In the genomic region with DNA sequence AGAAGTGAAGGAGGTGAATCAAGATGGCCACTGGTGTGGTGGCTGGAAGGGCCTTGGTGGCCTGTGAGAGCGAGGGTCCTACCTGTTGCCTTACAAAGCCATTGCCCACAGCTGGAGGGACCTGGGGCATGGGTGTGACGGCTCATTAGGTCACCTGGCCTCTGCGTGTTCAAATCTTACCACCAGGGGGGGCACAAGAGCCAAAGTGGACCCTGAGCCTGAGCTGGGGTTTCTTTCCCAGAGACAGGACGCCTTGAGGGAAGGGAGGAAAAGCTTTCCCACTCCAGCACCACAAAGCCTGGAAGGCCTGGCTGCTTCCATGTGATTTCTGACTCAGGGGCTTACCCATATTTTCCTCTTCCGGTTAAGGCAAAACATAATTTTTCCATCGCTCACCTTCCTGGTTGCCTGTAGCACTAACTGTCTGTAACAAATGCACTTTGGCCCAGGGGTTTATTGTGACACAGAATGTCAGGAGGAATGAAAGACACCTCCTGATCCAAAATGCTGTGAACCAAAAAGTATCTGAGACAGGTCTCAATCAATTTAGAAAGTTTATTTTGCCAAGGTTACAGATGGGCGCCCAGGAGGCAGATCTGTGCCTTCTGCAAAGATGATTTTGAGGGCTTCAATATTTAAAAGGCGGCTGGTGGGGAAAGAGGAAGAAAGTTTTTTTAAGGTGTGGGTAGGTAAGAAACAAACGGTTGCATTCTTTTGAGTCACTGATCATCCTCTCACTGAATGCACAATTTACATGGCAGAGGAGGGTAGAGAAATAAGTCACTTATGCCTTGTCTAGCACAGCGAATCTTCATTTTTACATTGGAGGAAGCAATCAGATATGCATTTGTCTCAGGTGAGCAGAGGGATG, we compare ENCODE assay signal across 8 cellular contexts. TPM values are rescaled to one million over a fixed set of nuclear protein-coding genes. Genes with fewer than 3 reads are reported as not detected.
DNase-seq lines count a peak whose midpoint lies in the region; ATAC-seq and TF ChIP-seq lines count a peak whose summit lies in the region.

No MANE protein-coding gene starts in this region.

- peak overlapping the region; percentile 60 to 63 for H3K9ac ChIP-seq in mucosa of rectum (ENCODE audit: low read depth in 1 of 2, low read length in 2 of 2)

- no peaks in the 10 kb centered on the region for H3K36me3 Mint-ChIP-seq in HFFc6 (ENCODE audit: low read depth)
- no peaks in the 10 kb centered on the region for H3K36me3 Mint-ChIP-seq in activated CD8-positive, alpha-beta memory T cell treated with anti-CD3 and anti-CD28 coated beads, Interleukin-2, amount 10 ng/mL, durations not matched to agents 7 days and 5 days

- H3K4me3 Mint-ChIP-seq in HFFc6: no peak overlapping the region
- H3K4me3 Mint-ChIP-seq in activated CD8-positive, alpha-beta memory T cell treated with anti-CD3 and anti-CD28 coated beads, Interleukin-2, amount 10 ng/mL, durations not matched to agents 7 days and 5 days: no peak overlapping the region

- peak overlapping the region; percentile 56 for H3K27ac Mint-ChIP-seq in HFFc6
- H3K27ac Mint-ChIP-seq in activated CD8-positive, alpha-beta memory T cell treated with anti-CD3 and anti-CD28 coated beads, Interleukin-2, amount 10 ng/mL, durations not matched to agents 7 days and 5 days: no peak overlapping the region

- ATAC-seq in activated CD8-positive, alpha-beta memory T cell treated with anti-CD3 and anti-CD28 coated beads, Interleukin-2, amount 10 ng/mL, durations not matched to agents 7 days and 5 days: peak; percentile 79
- ATAC-seq in GM18873 (IDR thresholded peaks at IDR 0.05; ENCODE audit: low FRiP score, unreplicated experiment): no peak

- no peaks in the 10 kb centered on the region for H3K9me3 Mint-ChIP-seq in HFFc6
- no peaks in the 10 kb centered on the region for H3K9me3 Mint-ChIP-seq in activated CD8-positive, alpha-beta memory T cell treated with anti-CD3 and anti-CD28 coated beads, Interleukin-2, amount 10 ng/mL, durations not matched to agents 7 days and 5 days (ENCODE audit: low read depth)

- TF ChIP-seq CTCF in HFFc6 (IDR thresholded peaks at IDR 0.05): peak; percentile 98

- no peaks in the 10 kb centered on the region for H3K36me3 ChIP-seq in mucosa of rectum (ENCODE audit: control insufficient read depth in 2 of 2, insufficient read depth in 2 of 2, low read length in 2 of 2)

- H3K9me3 ChIP-seq in mucosa of rectum (ENCODE audit: control insufficient read depth in 2 of 2, low read length in 2 of 2): no peaks in the 10 kb centered on the region

- peak overlapping the region; percentile 60 to 76 for H3K27ac ChIP-seq in mucosa of rectum (ENCODE audit: low read depth in 2 of 2, low read length in 2 of 2)

- peaks cover 28% of the 10 kb centered on the region for H3K4me1 Mint-ChIP-seq in HFFc6 (ENCODE audit: low read depth)
- H3K4me1 Mint-ChIP-seq in activated CD8-positive, alpha-beta memory T cell treated with anti-CD3 and anti-CD28 coated beads, Interleukin-2, amount 10 ng/mL, durations not matched to agents 7 days and 5 days: peaks cover 13% of the 10 kb centered on the region

- peaks cover 20 to 42% of the 10 kb centered on the region in 2 donors for H3K4me1 ChIP-seq in mucosa of rectum (ENCODE audit: control insufficient read depth in 2 of 2, insufficient read depth in 2 of 2, low read length in 2 of 2)

- CTCF ChIA-PET in activated CD8-positive, alpha-beta memory T cell treated with anti-CD3 and anti-CD28 coated beads, Interleukin-2, amount 10 ng/mL, durations not matched to agents 7 days and 5 days (lab: Charles Lee): interaction anchor here (0.6 to 14.4 kb wide), 22 partner anchors 9 to 142 kb away, joined by 3 to 225 read pairs (median 4); no protein-coding TSS in a partner anchor

- peak; percentile 26 for DNase-seq in COR-L47 (lab: John Stamatoyannopoulos, UW)
- DNase-seq in HFFc6: peak; percentile 85
- DNase-seq in NCI-H748 treated with DMSO at 0.1 percent for 48 hours (lab: John Stamatoyannopoulos, UW): peak; percentile 19
- peak; percentile 81 for DNase-seq in activated CD8-positive, alpha-beta memory T cell treated with anti-CD3 and anti-CD28 coated beads, Interleukin-2, amount 10 ng/mL, durations not matched to agents 7 days and 5 days
- DNase-seq in epidermal melanocyte (ENCODE audit: insufficient read length, low spot score): peak; percentile 100
- peak; percentile 54 to 60 for DNase-seq in stimulated activated CD8-positive, alpha-beta memory T cell treated with anti-CD3 and anti-CD28 coated beads, Interleukin-4, amount 100 ng/mL, for 1 hour (ENCODE audit: low read depth in 2 of 2, low spot score in 1 of 2)

- H3K27me3 Mint-ChIP-seq in HFFc6 (ENCODE audit: insufficient read depth): peaks cover 5% of the 10 kb centered on the region; the same call in 1 of the 2 replicates
- peaks cover 51% of the 10 kb centered on the region for H3K27me3 Mint-ChIP-seq in activated CD8-positive, alpha-beta memory T cell treated with anti-CD3 and anti-CD28 coated beads, Interleukin-2, amount 10 ng/mL, durations not matched to agents 7 days and 5 days

- H3K27me3 ChIP-seq in mucosa of rectum (ENCODE audit: control insufficient read depth in 2 of 2, insufficient read depth in 2 of 2, low read length in 2 of 2): peaks cover 0 to 2% of the 10 kb centered on the region in 2 donors

- H3K4me3 ChIP-seq in mucosa of rectum (ENCODE audit: low read length in 2 of 2): no peak overlapping the region

RNA-seq across cellular contexts. Expression of gene CD9, which starts 4.3 kb away (rescaled TPM):
- 10 to 100 TPM; 43.2 to 72.6 (median 46.4) TPM for total RNA-seq in HFFc6 (2021; fragmentation: NEBNext Ultra II Directional; extraction: Animal tissue kit (Norgen Biotek cat#: 25700))
- 10 to 100 TPM in 1 of 2 experiments, 1 to 10 TPM in 1; 3.8 to 20.4 TPM for total RNA-seq in activated CD8-positive, alpha-beta memory T cell treated with anti-CD3 and anti-CD28 coated beads, Interleukin-2, amount 10 ng/mL, durations not matched to agents 7 days and 5 days

Comparison
In these comparisons a context has a peak if more than half of its experiments do, and no peak if none do; other contexts are left out.
1. DNase-seq: peak in every context shown above with its lines; median percentile 100 in epidermal melanocyte; 85 in HFFc6; 81 in activated CD8-positive, alpha-beta memory T cell treated with anti-CD3 and anti-CD28 coated beads, Interleukin-2, amount 10 ng/mL, durations not matched to agents 7 days and 5 days; 57 in stimulated activated CD8-positive, alpha-beta memory T cell treated with anti-CD3 and anti-CD28 coated beads, Interleukin-4, amount 100 ng/mL, for 1 hour; 26 in COR-L47; 19 in NCI-H748 treated with DMSO at 0.1 percent for 48 hours.